ENCODE assay signal across 12 cellular contexts in genomic region chr3:64977308-64978100, GRCh38.
DNase-seq lines count a peak whose midpoint lies in the region; ATAC-seq and TF ChIP-seq lines count a peak whose summit lies in the region.
"Had no signal": no experiment of that assay in that cellular context is flagged by ENCODE, and none has a peak within 500 bp of the region (broad histone marks: within the 10 kb centered on the region; RNA-seq: fewer than 3 reads in every experiment).

No MANE protein-coding gene starts in this region.

- DNase-seq in GM23338 (ENCODE audit: low spot score) (peak; percentile 13), SK-N-SH (no peak), non-pigmented ciliary epithelial cell (ENCODE audit: low read depth) (peak; percentile 54), NCI-H2107 (lab: John Stamatoyannopoulos, UW) (no peak), GF-D8 (lab: John Stamatoyannopoulos, UW) (no peak)
- DNase-seq: activated CD4-positive, alpha-beta memory T cell treated with anti-CD3 and anti-CD28 coated beads for 36 hours; activated gamma-delta T cell treated with Interleukin-2 at 50 U/mL for 16 hours; CD4-positive, alpha-beta memory T cell; natural killer cell had no signal

- no peaks in the 10 kb centered on the region for H3K36me3 ChIP-seq in GM23338 (ENCODE audit: insufficient read depth)
- H3K36me3 ChIP-seq in SK-N-SH (replicated peaks in 1 of 2; ENCODE audit: control insufficient read depth in 1 of 2, insufficient read depth in 2 of 2, low read length in 1 of 2): no peaks in the 10 kb centered on the region

- H3K36me3 Mint-ChIP-seq in GM23338 (ENCODE audit: low read depth): no peaks in the 10 kb centered on the region
- H3K36me3 Mint-ChIP-seq: activated CD4-positive, alpha-beta memory T cell treated with anti-CD3 and anti-CD28 coated beads for 36 hours; CD4-positive, alpha-beta memory T cell; natural killer cell had no signal

- ATAC-seq in GM23338 (no peak), esophagus mucosa (peak; percentile 64), GM18868 (IDR thresholded peaks at IDR 0.05; ENCODE audit: unreplicated experiment) (no peak)
- ATAC-seq: natural killer cell had no signal

- H3K4me2 ChIP-seq in GM23338 (no peak overlapping the region), SK-N-SH (peak overlapping the region; percentile 36)

- H3K27ac ChIP-seq in GM23338 (ENCODE audit: low read depth) (no peak overlapping the region), SK-N-SH (ENCODE audit: low read depth in 2 of 2, low read length in 1 of 2) (peak overlapping the region in 1 of 2 experiments; percentile 68; a peak in 3 of 4 replicates)

- H3K9me3 ChIP-seq in SK-N-SH: no peaks in the 10 kb centered on the region

- peak overlapping the region; percentile 31; the same call in 1 of the 2 replicates for H3K9ac ChIP-seq in SK-N-SH

- H3K27me3 ChIP-seq in GM23338 (ENCODE audit: insufficient read depth) (no peaks in the 10 kb centered on the region), SK-N-SH (ENCODE audit: insufficient read depth) (no peaks in the 10 kb centered on the region)

- no peak overlapping the region for H2AFZ ChIP-seq in GM23338
- peak overlapping the region; percentile 78; the same call in 1 of the 2 replicates for H2AFZ ChIP-seq in SK-N-SH (ENCODE audit: low read depth)

- TF ChIP-seq RAD21 in SK-N-SH (IDR thresholded peaks at IDR 0.05; ENCODE audit: low read length): no peak

- peaks cover 3% of the 10 kb centered on the region for H3K27me3 Mint-ChIP-seq in GM23338 (ENCODE audit: insufficient read depth, low read depth, poor library complexity)
- H3K27me3 Mint-ChIP-seq: activated CD4-positive, alpha-beta memory T cell treated with anti-CD3 and anti-CD28 coated beads for 36 hours; CD4-positive, alpha-beta memory T cell had no signal

- no peaks in the 10 kb centered on the region for H3K9me3 Mint-ChIP-seq in GM23338
- H3K9me3 Mint-ChIP-seq: activated CD4-positive, alpha-beta memory T cell treated with anti-CD3 and anti-CD28 coated beads for 36 hours had no signal

- no peak overlapping the region for H3K27ac Mint-ChIP-seq in GM23338
- H3K27ac Mint-ChIP-seq: activated CD4-positive, alpha-beta memory T cell treated with anti-CD3 and anti-CD28 coated beads for 36 hours; CD4-positive, alpha-beta memory T cell; natural killer cell; T-helper 2 cell treated with Interferon-gamma antibody and Interleukin-4, amounts not matched to agents 5 μg/mL and 100 μg/mL, for 36 hours had no signal

- TF ChIP-seq EP300 in SK-N-SH (IDR thresholded peaks at IDR 0.05; ENCODE audit: borderline replicate concordance in 1 of 2, low read depth in 1 of 2, low read length in 1 of 2): peak in 1 of 2 experiments; percentile 47; a peak in 1 of 4 replicates

- H3K4me1 Mint-ChIP-seq in GM23338: 0 out of 3 replicates have a peak, but pooled peaks cover 4% of the 10 kb centered on the region
- H3K4me1 Mint-ChIP-seq: CD4-positive, alpha-beta memory T cell; natural killer cell had no signal

- peaks cover 5% of the 10 kb centered on the region; the same call in 1 of the 2 replicates for H3K9me2 ChIP-seq in GM23338 (ENCODE audit: insufficient read depth)
- no peaks in the 10 kb centered on the region for H3K9me2 ChIP-seq in SK-N-SH

- no peaks in the 10 kb centered on the region for H3F3A ChIP-seq in GM23338 (replicated peaks; ENCODE audit: low read depth)
- H3F3A ChIP-seq in SK-N-SH (replicated peaks; ENCODE audit: insufficient read depth): peaks cover 12% of the 10 kb centered on the region

- TF ChIP-seq CTCF in GM23338 (conservative IDR thresholded peaks at IDR 0.05; ENCODE audit: low read depth in 2 of 2) (no peak), SK-N-SH (IDR thresholded peaks at IDR 0.05) (no peak)

- CTCF ChIA-PET in SK-N-SH (lab: Yijun Ruan, JAX): no interaction called here

- H3K4me1 ChIP-seq in GM23338 (ENCODE audit: insufficient read depth) (no peaks in the 10 kb centered on the region), SK-N-SH (ENCODE audit: control insufficient read depth in 1 of 2, insufficient read depth in 2 of 2, low read depth in 1 of 2, low read length in 1 of 2) (peaks cover 0 to 16% of the 10 kb centered on the region in 2 experiments; a peak in 2 of 4 replicates)

- H3K79me2 ChIP-seq in GM23338 (replicated peaks; ENCODE audit: insufficient read depth): no peaks in the 10 kb centered on the region
- H3K79me2 ChIP-seq in SK-N-SH (ENCODE audit: insufficient read depth): no peaks in the 10 kb centered on the region

- no peak overlapping the region for H3K4me3 Mint-ChIP-seq in GM23338
- H3K4me3 Mint-ChIP-seq: activated CD4-positive, alpha-beta memory T cell treated with anti-CD3 and anti-CD28 coated beads for 36 hours; CD4-positive, alpha-beta memory T cell; natural killer cell; T-helper 2 cell treated with Interferon-gamma antibody and Interleukin-4, amounts not matched to agents 5 μg/mL and 100 μg/mL, for 36 hours had no signal

- H4K20me1 ChIP-seq in GM23338 (replicated peaks; ENCODE audit: insufficient read depth) (no peaks in the 10 kb centered on the region), SK-N-SH (ENCODE audit: insufficient read depth) (no peaks in the 10 kb centered on the region)

- 37% methylated on average over 8 of the region's 8 CpGs for WGBS in SK-N-SH (ENCODE audit: low lambda C conversion rate)

- no peak overlapping the region for H3K4me3 ChIP-seq in GM23338
- peak overlapping the region in 1 of 2 experiments; percentile 41; a peak in 1 of 4 replicates for H3K4me3 ChIP-seq in SK-N-SH (ENCODE audit: low read depth in 2 of 2, low read length in 1 of 2)

- POLR2A ChIA-PET in SK-N-SH (lab: Yijun Ruan, JAX): no interaction called here

TF ChIP-seq in GM23338, 12 proteins besides CTCF, POLR2A, EP300 and RAD21 (continues in another document):
- no peak for TF ChIP-seq ZNF114 (CRISPR knock-in tag; IDR thresholded peaks at IDR 0.05)
- no peak for TF ChIP-seq JUNB (IDR thresholded peaks at IDR 0.05; ENCODE audit: unreplicated experiment)
- TF ChIP-seq, protein P1, sequence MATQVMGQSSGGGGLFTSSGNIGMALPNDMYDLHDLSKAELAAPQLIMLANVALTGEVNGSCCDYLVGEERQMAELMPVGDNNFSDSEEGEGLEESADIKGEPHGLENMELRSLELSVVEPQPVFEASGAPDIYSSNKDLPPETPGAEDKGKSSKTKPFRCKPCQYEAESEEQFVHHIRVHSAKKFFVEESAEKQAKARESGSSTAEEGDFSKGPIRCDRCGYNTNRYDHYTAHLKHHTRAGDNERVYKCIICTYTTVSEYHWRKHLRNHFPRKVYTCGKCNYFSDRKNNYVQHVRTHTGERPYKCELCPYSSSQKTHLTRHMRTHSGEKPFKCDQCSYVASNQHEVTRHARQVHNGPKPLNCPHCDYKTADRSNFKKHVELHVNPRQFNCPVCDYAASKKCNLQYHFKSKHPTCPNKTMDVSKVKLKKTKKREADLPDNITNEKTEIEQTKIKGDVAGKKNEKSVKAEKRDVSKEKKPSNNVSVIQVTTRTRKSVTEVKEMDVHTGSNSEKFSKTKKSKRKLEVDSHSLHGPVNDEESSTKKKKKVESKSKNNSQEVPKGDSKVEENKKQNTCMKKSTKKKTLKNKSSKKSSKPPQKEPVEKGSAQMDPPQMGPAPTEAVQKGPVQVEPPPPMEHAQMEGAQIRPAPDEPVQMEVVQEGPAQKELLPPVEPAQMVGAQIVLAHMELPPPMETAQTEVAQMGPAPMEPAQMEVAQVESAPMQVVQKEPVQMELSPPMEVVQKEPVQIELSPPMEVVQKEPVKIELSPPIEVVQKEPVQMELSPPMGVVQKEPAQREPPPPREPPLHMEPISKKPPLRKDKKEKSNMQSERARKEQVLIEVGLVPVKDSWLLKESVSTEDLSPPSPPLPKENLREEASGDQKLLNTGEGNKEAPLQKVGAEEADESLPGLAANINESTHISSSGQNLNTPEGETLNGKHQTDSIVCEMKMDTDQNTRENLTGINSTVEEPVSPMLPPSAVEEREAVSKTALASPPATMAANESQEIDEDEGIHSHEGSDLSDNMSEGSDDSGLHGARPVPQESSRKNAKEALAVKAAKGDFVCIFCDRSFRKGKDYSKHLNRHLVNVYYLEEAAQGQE (IDR thresholded peaks at IDR 0.05; ENCODE audit: unreplicated experiment): no peak

TF ChIP-seq in SK-N-SH, 30 proteins besides CTCF, POLR2A, EP300 and RAD21:
- TF ChIP-seq MAX (IDR thresholded peaks at IDR 0.05; ENCODE audit: low read depth) (0 out of 2 replicates have a peak, but pooled peaks have one; percentile 14), JUND (IDR thresholded peaks at IDR 0.05) (peak; percentile 71; the same call in 1 of the 2 replicates), TEAD4 (IDR thresholded peaks at IDR 0.05; ENCODE audit: borderline replicate concordance, insufficient read depth) (peak; percentile 40; the same call in 1 of the 2 replicates), NRF1 (IDR thresholded peaks at IDR 0.05; ENCODE audit: low read depth, low read length) (no peak), TCF12 (IDR thresholded peaks at IDR 0.05) (peak; percentile 63; the same call in 1 of the 2 replicates), MEF2A (IDR thresholded peaks at IDR 0.05; ENCODE audit: borderline replicate concordance, low read depth) (peak; percentile 75), NFIC (IDR thresholded peaks at IDR 0.05; ENCODE audit: borderline replicate concordance) (peak; percentile 29; the same call in 1 of the 2 replicates), FOXJ3 (CRISPR knock-in tag; IDR thresholded peaks at IDR 0.05) (no peak), FOSL2 (IDR thresholded peaks at IDR 0.05; ENCODE audit: borderline replicate concordance, low read depth) (peak; percentile 85; the same call in 1 of the 2 replicates), SIN3A (IDR thresholded peaks at IDR 0.05; ENCODE audit: borderline replicate concordance, low read depth, low read length) (no peak)
- TF ChIP-seq, protein P2, sequence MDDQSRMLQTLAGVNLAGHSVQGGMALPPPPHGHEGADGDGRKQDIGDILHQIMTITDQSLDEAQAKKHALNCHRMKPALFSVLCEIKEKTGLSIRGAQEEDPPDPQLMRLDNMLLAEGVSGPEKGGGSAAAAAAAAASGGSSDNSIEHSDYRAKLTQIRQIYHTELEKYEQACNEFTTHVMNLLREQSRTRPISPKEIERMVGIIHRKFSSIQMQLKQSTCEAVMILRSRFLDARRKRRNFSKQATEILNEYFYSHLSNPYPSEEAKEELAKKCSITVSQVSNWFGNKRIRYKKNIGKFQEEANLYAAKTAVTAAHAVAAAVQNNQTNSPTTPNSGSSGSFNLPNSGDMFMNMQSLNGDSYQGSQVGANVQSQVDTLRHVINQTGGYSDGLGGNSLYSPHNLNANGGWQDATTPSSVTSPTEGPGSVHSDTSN (IDR thresholded peaks at IDR 0.05): peak; percentile 65
TF ChIP-seq in SK-N-SH: peak in this region for 8.

Comparison
In these comparisons a context has a peak if more than half of its experiments do, and no peak if none do; other contexts are left out.
1. DNase-seq: peak in GM23338 (single experiment) and non-pigmented ciliary epithelial cell (single experiment); none in SK-N-SH (single experiment), NCI-H2107 (single experiment) and GF-D8 (single experiment).